In genomic region chr1:160795951-160796383, GRCh38 we compare ENCODE assay signal across 1 cellular context.
TF ChIP-seq lines count a peak whose summit lies in the region.

Gene LY9 (plus strand): TSS chr1:160796174. CDS start chr1:160796188, 14 bp downstream.

TF ChIP-seq in H1, 55 proteins besides CTCF, POLR2A, EP300 and RAD21 (continued from another document):
- TF ChIP-seq BACH1 (IDR thresholded peaks at IDR 0.05; ENCODE audit: low read length) (no peak), CTBP2 (IDR thresholded peaks at IDR 0.05; ENCODE audit: borderline replicate concordance, insufficient read depth, insufficient read length, low read length) (no peak), TEAD4 (IDR thresholded peaks at IDR 0.05; ENCODE audit: low read depth, low read length) (no peak), TAF7 (optimal IDR thresholded peaks at IDR 0.05; ENCODE audit: borderline replicate concordance, low read depth, low read length) (no peak)
